Comparison of ENCODE assay signal across 8 cellular contexts in the genomic region with DNA sequence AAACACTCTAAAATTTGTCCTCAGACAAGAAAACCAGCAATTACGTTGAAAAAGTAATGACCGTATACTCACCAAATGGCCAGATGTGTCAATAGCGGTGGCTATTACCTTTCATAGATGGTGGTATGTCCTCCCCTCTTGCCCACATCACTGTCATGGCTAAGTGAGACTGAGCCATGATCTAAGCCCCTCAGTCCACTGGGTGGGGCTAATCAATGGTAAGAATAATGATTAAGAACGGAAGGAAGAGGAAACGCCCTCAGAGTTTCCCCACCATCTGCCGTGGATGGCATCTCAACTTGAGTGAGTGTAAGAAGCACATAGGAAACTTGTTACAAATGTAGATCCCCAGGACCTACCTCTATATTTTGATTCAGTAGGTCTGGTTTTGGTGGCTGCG.
"Had no signal": no experiment of that assay in that cellular context is flagged by ENCODE, and none has a peak within 500 bp of the region (broad histone marks: within the 10 kb centered on the region; RNA-seq: fewer than 3 reads in every experiment).

No MANE protein-coding gene starts in this region.

- H3K36me3 ChIP-seq: HAP-1 had no signal

- H3K27ac ChIP-seq: GM23248, HL-60 had no signal

- DNase-seq: GM23248, GOT3, H7 had no signal

- ATAC-seq: HCT116, HepG2, K562 had no signal

- H3K9ac ChIP-seq: GM23248 had no signal

- H2AFZ ChIP-seq: GM23248 had no signal

- H3K9me3 ChIP-seq: HAP-1 had no signal

- H3K4me3 ChIP-seq: GM23248, HAP-1, K562 had no signal
